8 cellular contexts compared by ENCODE assay signal in genomic region chr5:176235155-176235554, GRCh38. TPM values are rescaled to one million over a fixed set of nuclear protein-coding genes. Genes with fewer than 3 reads are reported as not detected.
DNase-seq lines count a peak whose midpoint lies in the region; ATAC-seq, FAIRE-seq and TF ChIP-seq lines count a peak whose summit lies in the region.
"Not testable (repeated sequence)": the region's sequence is repeated elsewhere in the genome, so short reads cannot be mapped to it uniquely, and the experiment has no call there.

No MANE protein-coding gene starts in this region.

- TF ChIP-seq CTCF in C4-2B (conservative IDR thresholded peaks at IDR 0.05) (peak; percentile 44), WI38 (IDR thresholded peaks at IDR 0.05; ENCODE audit: low read depth, low read length) (peak; percentile 16; the same call in 1 of the 2 replicates), bronchial epithelial cell (IDR thresholded peaks at IDR 0.05; ENCODE audit: insufficient read depth, low read length, severe bottlenecking) (peak; percentile 22)

- ATAC-seq in GM18867 (IDR thresholded peaks at IDR 0.05; ENCODE audit: unreplicated experiment), result peak; percentile 52

- H3K4me3 ChIP-seq in WI38 (ENCODE audit: low read depth, low read length); bronchial epithelial cell (ENCODE audit: low read depth, low read length): not testable (repeated sequence)

- not testable (repeated sequence) for H3K27me3 ChIP-seq in bronchial epithelial cell (ENCODE audit: control insufficient read depth, insufficient read depth, low read length)

- not testable (repeated sequence) for H3K27ac ChIP-seq in C4-2B

- not testable (repeated sequence) for FAIRE-seq in bronchial epithelial cell (lab: Jason Lieb, UNC)

- not testable (repeated sequence) for H3K36me3 ChIP-seq in bronchial epithelial cell (ENCODE audit: control insufficient read depth, insufficient read depth, low read length)

- DNase-seq in HuH-7 (ENCODE audit: low spot score) (peak; percentile 23), NCI-H69 (lab: John Stamatoyannopoulos, UW) (peak; percentile 79), bronchial epithelial cell (ENCODE audit: low read depth) (peak; percentile 37), iPS DF 19.7 (ENCODE audit: low read depth, low spot score) (peak; percentile 7), putamen (ENCODE audit: low spot score) (peak; percentile 11)

RNA-seq across cellular contexts. Expression of gene SIMC1, which starts 3.1 kb away (rescaled TPM):
- total RNA-seq in bronchial epithelial cell, result 1.3 and 2.4 TPM in 2 replicates

Comparison
In these comparisons a context has a peak if more than half of its experiments do, and no peak if none do; other contexts are left out.
1. DNase-seq: peak in every context shown above with its lines; median percentile 79 in NCI-H69; 37 in bronchial epithelial cell; 23 in HuH-7; 11 in putamen; 7 in iPS DF 19.7.